ENCODE assay signal across 1 cellular context in genomic region chr9:4740623-4741364, GRCh38.
TF ChIP-seq lines count a peak whose summit lies in the region.

Gene AK3, minus strand, starts transcription at chr9:4741202. Its CDS starts 115 bp downstream, at chr9:4741087.

TF ChIP-seq in HepG2, 621 proteins besides CTCF, POLR2A, EP300 and RAD21 (continued from another document and continues in another):
- TF ChIP-seq IRF9 (CRISPR knock-in tag; IDR thresholded peaks at IDR 0.05; ENCODE audit: borderline replicate concordance), result peak; percentile 58; the same call in 1 of the 2 replicates
- TF ChIP-seq ZNF629 (CRISPR knock-in tag; conservative IDR thresholded peaks at IDR 0.05), result 0 out of 2 replicates have a peak, but pooled peaks have one; percentile 34
- no peak for TF ChIP-seq ZNF33A (CRISPR knock-in tag; IDR thresholded peaks at IDR 0.05; ENCODE audit: borderline replicate concordance)
- TF ChIP-seq ZNF670 (CRISPR knock-in tag; IDR thresholded peaks at IDR 0.05; ENCODE audit: borderline replicate concordance), result peak; percentile 86
- TF ChIP-seq ZNF607 (CRISPR knock-in tag; IDR thresholded peaks at IDR 0.05; ENCODE audit: borderline replicate concordance), result peak; percentile 92
- TF ChIP-seq GZF1 (CRISPR knock-in tag; IDR thresholded peaks at IDR 0.05), result no peak
- no peak for TF ChIP-seq ZBTB40 (IDR thresholded peaks at IDR 0.05)
- TF ChIP-seq ZBTB40 (CRISPR knock-in tag; IDR thresholded peaks at IDR 0.05), result peak; percentile 73
- TF ChIP-seq JUN (CRISPR knock-in tag; IDR thresholded peaks at IDR 0.05), result no peak
- TF ChIP-seq NR2C2 (CRISPR knock-in tag; IDR thresholded peaks at IDR 0.05; ENCODE audit: borderline replicate concordance), result peak; percentile 35; the same call in 1 of the 2 replicates
- TF ChIP-seq FOSL1 (CRISPR knock-in tag; IDR thresholded peaks at IDR 0.05; ENCODE audit: borderline replicate concordance), result no peak; the same call in 1 of the 2 replicates
- TF ChIP-seq ASH2L (IDR thresholded peaks at IDR 0.05; ENCODE audit: insufficient read length, low read depth, low read length), result peak; percentile 80
- no peak; the same call in 1 of the 2 replicates for TF ChIP-seq SNAPC5 (CRISPR knock-in tag; IDR thresholded peaks at IDR 0.05; ENCODE audit: borderline replicate concordance)
- TF ChIP-seq SMARCC2 (IDR thresholded peaks at IDR 0.05), result no peak
- peak; percentile 96 for TF ChIP-seq MYPOP (CRISPR knock-in tag; IDR thresholded peaks at IDR 0.05)
- peak; percentile 10; the same call in 1 of the 2 replicates for TF ChIP-seq ZNF24 (IDR thresholded peaks at IDR 0.05)
- TF ChIP-seq SKI (IDR thresholded peaks at IDR 0.05; ENCODE audit: partially characterized antibody), result peak; percentile 71
- peak; percentile 70; the same call in 1 of the 2 replicates for TF ChIP-seq TARDBP (CRISPR knock-in tag; IDR thresholded peaks at IDR 0.05)
- TF ChIP-seq ZNF556 (CRISPR knock-in tag; IDR thresholded peaks at IDR 0.05; ENCODE audit: borderline replicate concordance), result peak; percentile 56; the same call in 1 of the 2 replicates
- TF ChIP-seq TRIM22 (IDR thresholded peaks at IDR 0.05), result no peak
- peak; percentile 37; the same call in 1 of the 2 replicates for TF ChIP-seq ZNF136 (CRISPR knock-in tag; IDR thresholded peaks at IDR 0.05; ENCODE audit: low read depth)
- peak; percentile 74 for TF ChIP-seq NCOR1 (IDR thresholded peaks at IDR 0.05; ENCODE audit: borderline replicate concordance, low read length)
- no peak for TF ChIP-seq NFIB (CRISPR knock-in tag; IDR thresholded peaks at IDR 0.05; ENCODE audit: borderline replicate concordance)
- peak; percentile 41 for TF ChIP-seq DBP (CRISPR knock-in tag; IDR thresholded peaks at IDR 0.05; ENCODE audit: not compliant biosample characterization)
- no peak for TF ChIP-seq FLYWCH1 (CRISPR knock-in tag; IDR thresholded peaks at IDR 0.05)
- no peak for TF ChIP-seq MBD4 (IDR thresholded peaks at IDR 0.05; ENCODE audit: borderline replicate concordance, low read length)
- TF ChIP-seq SKIL (CRISPR knock-in tag; IDR thresholded peaks at IDR 0.05; ENCODE audit: borderline replicate concordance), result peak; percentile 32; the same call in 1 of the 2 replicates
- TF ChIP-seq ZSCAN21 (CRISPR knock-in tag; IDR thresholded peaks at IDR 0.05; ENCODE audit: borderline replicate concordance), result no peak; the same call in none of the 2 replicates
- peak; percentile 66 for TF ChIP-seq ATF7-NPFF (CRISPR knock-in tag; IDR thresholded peaks at IDR 0.05; ENCODE audit: low read depth)
- peak; percentile 79 for TF ChIP-seq ZNF547 (CRISPR knock-in tag; IDR thresholded peaks at IDR 0.05)
- no peak; the same call in 1 of the 2 replicates for TF ChIP-seq GMEB2 (CRISPR knock-in tag; IDR thresholded peaks at IDR 0.05; ENCODE audit: low read depth)
- TF ChIP-seq BATF2 (CRISPR knock-in tag; IDR thresholded peaks at IDR 0.05), result peak; percentile 71; the same call in 1 of the 2 replicates
- no peak for TF ChIP-seq ZNF784 (CRISPR knock-in tag; IDR thresholded peaks at IDR 0.05; ENCODE audit: borderline replicate concordance)
- TF ChIP-seq NR0B2 (CRISPR knock-in tag; IDR thresholded peaks at IDR 0.05), result no peak
- TF ChIP-seq GABPB1 (CRISPR knock-in tag; IDR thresholded peaks at IDR 0.05), result peak; percentile 91
- no peak for TF ChIP-seq ZBTB34 (CRISPR knock-in tag; IDR thresholded peaks at IDR 0.05)
- TF ChIP-seq ZNF614 (CRISPR knock-in tag; IDR thresholded peaks at IDR 0.05; ENCODE audit: borderline replicate concordance), result peak; percentile 86
- TF ChIP-seq RBM22 (optimal IDR thresholded peaks at IDR 0.05; ENCODE audit: low read length), result no peak
